ENCODE assay signal across 9 cellular contexts in the genomic region with DNA sequence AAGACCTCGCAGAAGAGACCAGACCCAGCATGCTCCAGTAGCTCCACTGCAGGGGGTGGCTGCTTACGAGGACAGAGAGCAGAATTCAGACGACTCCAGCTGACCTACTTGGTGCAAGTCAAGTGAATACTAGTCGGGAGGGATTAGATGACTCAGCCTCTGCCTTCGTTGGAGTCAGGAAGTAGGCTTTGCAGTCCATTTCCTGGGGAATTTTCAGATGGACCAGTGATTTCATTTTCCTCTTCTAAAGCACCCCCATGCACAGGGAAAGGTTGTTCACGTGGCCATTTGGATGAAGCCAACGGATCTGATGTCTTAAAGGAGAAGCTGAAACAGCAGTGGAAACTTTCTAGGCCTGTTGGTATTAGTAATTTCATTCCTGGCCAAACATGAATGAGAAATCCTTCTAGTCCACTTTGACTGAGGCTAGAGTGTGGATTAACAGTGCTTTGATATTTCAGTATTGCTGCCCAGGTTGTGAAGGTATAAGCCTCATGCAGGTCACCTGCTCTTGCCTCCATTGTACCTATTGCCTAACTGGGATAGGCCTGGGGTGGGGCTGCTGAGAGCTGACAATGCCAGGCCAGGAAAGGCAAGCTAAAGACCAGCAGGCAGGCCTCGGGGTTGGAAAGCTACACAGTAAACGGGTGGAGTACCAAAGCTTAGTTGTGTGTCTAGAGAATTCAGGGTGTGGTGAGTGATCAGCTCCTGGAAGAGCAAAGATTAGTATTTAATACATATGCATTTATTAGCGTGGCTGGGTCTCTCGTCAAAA.
DNase-seq lines count a peak whose midpoint lies in the region; ATAC-seq and FAIRE-seq lines count a peak whose summit lies in the region.
"Had no signal": no experiment of that assay in that cellular context is flagged by ENCODE, and none has a peak within 500 bp of the region (broad histone marks: within the 10 kb centered on the region; RNA-seq: fewer than 3 reads in every experiment).

No MANE protein-coding gene starts in this region.

- FAIRE-seq in urothelium cell line (lab: Jason Lieb, UNC): peak; percentile 17

- DNase-seq in activated T-cell treated with anti-CD3 and anti-CD28 coated beads, Interleukin-2, amount 50 U/mL, for 72 hours: peak in 1 of 2 donors; percentile 6
- DNase-seq in activated T-cell treated with anti-CD3 and anti-CD28 coated beads for 4 hours: no peak
- DNase-seq in activated CD4-positive, alpha-beta memory T cell treated with anti-CD3 and anti-CD28 coated beads, Interleukin-2, amount 10 ng/mL, durations not matched to agents 7 days and 5 days: peak; percentile 19
- DNase-seq in iPS-NIHi11 (ENCODE audit: low spot score): peak; percentile 26
- DNase-seq in urothelium cell line (ENCODE audit: low spot score): peak; percentile 84
- no peak for DNase-seq in DMS 273 (lab: John Stamatoyannopoulos, UW; ENCODE audit: unreplicated experiment)
- DNase-seq in NCI-H1105 treated with DMSO at 0.1 percent for 48 hours (lab: John Stamatoyannopoulos, UW): no peak
- DNase-seq: DND-41 had no signal

- no peak for ATAC-seq in activated T-cell treated with anti-CD3 and anti-CD28 coated beads, Interleukin-2, amount 50 U/mL, for 72 hours (replicated peaks in 1 of 2)
- ATAC-seq in HG03571 (IDR thresholded peaks at IDR 0.05; ENCODE audit: unreplicated experiment): no peak

- H3K36me3 Mint-ChIP-seq in activated T-cell treated with anti-CD3 and anti-CD28 coated beads, Interleukin-2, amount 50 U/mL, for 72 hours (ENCODE audit: insufficient read depth in 2 of 2): peaks cover 4 to 9% of the 10 kb centered on the region in 2 donors
- peaks cover 31% of the 10 kb centered on the region for H3K36me3 Mint-ChIP-seq in activated CD4-positive, alpha-beta memory T cell treated with anti-CD3 and anti-CD28 coated beads, Interleukin-2, amount 10 ng/mL, durations not matched to agents 7 days and 5 days (ENCODE audit: low read depth)

- peaks cover 0 to 3% of the 10 kb centered on the region in 2 donors for H3K9me3 Mint-ChIP-seq in activated T-cell treated with anti-CD3 and anti-CD28 coated beads, Interleukin-2, amount 50 U/mL, for 72 hours
- H3K9me3 Mint-ChIP-seq in activated CD4-positive, alpha-beta memory T cell treated with anti-CD3 and anti-CD28 coated beads, Interleukin-2, amount 10 ng/mL, durations not matched to agents 7 days and 5 days: no peaks in the 10 kb centered on the region

- H3K27ac Mint-ChIP-seq in activated T-cell treated with anti-CD3 and anti-CD28 coated beads, Interleukin-2, amount 50 U/mL, for 72 hours: peak overlapping the region; percentile 63
- peak overlapping the region; percentile 24 for H3K27ac Mint-ChIP-seq in activated CD4-positive, alpha-beta memory T cell treated with anti-CD3 and anti-CD28 coated beads, Interleukin-2, amount 10 ng/mL, durations not matched to agents 7 days and 5 days

- no peaks in the 10 kb centered on the region for H3K27me3 Mint-ChIP-seq in activated T-cell treated with anti-CD3 and anti-CD28 coated beads, Interleukin-2, amount 50 U/mL, for 72 hours (ENCODE audit: low read depth)
- H3K27me3 Mint-ChIP-seq in activated CD4-positive, alpha-beta memory T cell treated with anti-CD3 and anti-CD28 coated beads, Interleukin-2, amount 10 ng/mL, durations not matched to agents 7 days and 5 days: no peaks in the 10 kb centered on the region

- POLR2A ChIA-PET in activated CD4-positive, alpha-beta memory T cell treated with anti-CD3 and anti-CD28 coated beads, Interleukin-2, amount 10 ng/mL, durations not matched to agents 7 days and 5 days (lab: Charles Lee): interaction anchor here (0.6 to 5.9 kb wide), 6 partner anchors 23 to 313 kb away, joined by 3 to 36 read pairs (median 12); a partner anchor contains a TSS

- H3K4me1 Mint-ChIP-seq in activated T-cell treated with anti-CD3 and anti-CD28 coated beads, Interleukin-2, amount 50 U/mL, for 72 hours (ENCODE audit: low read depth): peaks cover 63% of the 10 kb centered on the region
- peaks cover 68% of the 10 kb centered on the region for H3K4me1 Mint-ChIP-seq in activated CD4-positive, alpha-beta memory T cell treated with anti-CD3 and anti-CD28 coated beads, Interleukin-2, amount 10 ng/mL, durations not matched to agents 7 days and 5 days

- CTCF ChIA-PET in activated CD4-positive, alpha-beta memory T cell treated with anti-CD3 and anti-CD28 coated beads, Interleukin-2, amount 10 ng/mL, durations not matched to agents 7 days and 5 days (lab: Charles Lee): interaction anchor here (0.7 to 1.9 kb wide), 7 partner anchors 20 to 418 kb away, joined by 3 to 6 read pairs (median 4); no protein-coding TSS in a partner anchor

- peak overlapping the region; percentile 36 to 59 for H3K4me3 Mint-ChIP-seq in activated T-cell treated with anti-CD3 and anti-CD28 coated beads, Interleukin-2, amount 50 U/mL, for 72 hours
- H3K4me3 Mint-ChIP-seq in activated CD4-positive, alpha-beta memory T cell treated with anti-CD3 and anti-CD28 coated beads, Interleukin-2, amount 10 ng/mL, durations not matched to agents 7 days and 5 days: no peak overlapping the region

Comparison
In these comparisons a context has a peak if more than half of its experiments do, and no peak if none do; other contexts are left out.
1. DNase-seq: peak in activated CD4-positive, alpha-beta memory T cell treated with anti-CD3 and anti-CD28 coated beads, Interleukin-2, amount 10 ng/mL, durations not matched to agents 7 days and 5 days (single experiment), iPS-NIHi11 (single experiment) and urothelium cell line (single experiment); none in activated T-cell treated with anti-CD3 and anti-CD28 coated beads for 4 hours (single experiment), DMS 273 (single experiment) and NCI-H1105 treated with DMSO at 0.1 percent for 48 hours (single experiment).